Comparison of ENCODE assay signal across 9 cellular contexts in genomic region chr11:128732471-128733277, GRCh38. TPM values are rescaled to one million over a fixed set of nuclear protein-coding genes. Genes with fewer than 3 reads are reported as not detected.
A peak's percentile ranks its signal among the peaks of the same experiment; 100 is the strongest.
DNase-seq lines count a peak whose midpoint lies in the region; ATAC-seq and TF ChIP-seq lines count a peak whose summit lies in the region.
"Had no signal": no experiment of that assay in that cellular context is flagged by ENCODE, and none has a peak within 500 bp of the region (broad histone marks: within the 10 kb centered on the region; RNA-seq: fewer than 3 reads in every experiment).

No MANE protein-coding gene starts in this region.

- H3K4me1 ChIP-seq in iPS-18a (ENCODE audit: control insufficient read depth, low read depth, low read length), result peaks cover 50% of the 10 kb centered on the region

- H3K4me3 Mint-ChIP-seq in chondrocyte (ENCODE audit: unreplicated experiment), result no peak overlapping the region

- H3K9me3 ChIP-seq in iPS-18a (ENCODE audit: control insufficient read depth, low read depth, low read length), result no peaks in the 10 kb centered on the region
- H3K9me3 ChIP-seq: left ventricle myocardium inferior had no signal

- H3K27ac Mint-ChIP-seq in chondrocyte (ENCODE audit: unreplicated experiment), result no peak overlapping the region

- TF ChIP-seq CTCF in chondrocyte (IDR thresholded peaks at IDR 0.05), result no peak

- ATAC-seq in GM18519 (IDR thresholded peaks at IDR 0.05; ENCODE audit: low FRiP score, unreplicated experiment) (peak; percentile 29), GM21619 (IDR thresholded peaks at IDR 0.05; ENCODE audit: unreplicated experiment) (peak; percentile 33), HG03469 (IDR thresholded peaks at IDR 0.05; ENCODE audit: unreplicated experiment) (peak; percentile 22)

- H3K27me3 ChIP-seq in iPS-18a (ENCODE audit: control insufficient read depth, insufficient read depth, low read length), result peaks cover 13% of the 10 kb centered on the region

- H3K36me3 ChIP-seq in iPS-18a (ENCODE audit: control insufficient read depth, low read depth, low read length), result no peaks in the 10 kb centered on the region
- H3K36me3 ChIP-seq: left ventricle myocardium inferior had no signal

- peak overlapping the region; percentile 75 for H3K27ac ChIP-seq in iPS-18a (ENCODE audit: low read length)
- H3K27ac ChIP-seq: left ventricle myocardium inferior had no signal

- peaks cover 3% of the 10 kb centered on the region for H3K36me3 Mint-ChIP-seq in chondrocyte (ENCODE audit: low read depth)

- H3K4me1 Mint-ChIP-seq in chondrocyte (ENCODE audit: low read depth), result peaks cover 15% of the 10 kb centered on the region

- DNase-seq in chondrocyte (ENCODE audit: low spot score) (no peak), DMS53 (lab: John Stamatoyannopoulos, UW) (no peak), CD1c-positive myeloid dendritic cell (ENCODE audit: extremely low spot score) (no peak), cerebellar cortex (ENCODE audit: low spot score) (no peak)
- DNase-seq: left ventricle myocardium inferior had no signal

- H3K9ac ChIP-seq in iPS-18a (ENCODE audit: low read length), result peak overlapping the region; percentile 63

- no peaks in the 10 kb centered on the region for H3K9me3 Mint-ChIP-seq in chondrocyte (ENCODE audit: low read depth)

- H3K4me3 ChIP-seq in iPS-18a (ENCODE audit: low read length), result no peak overlapping the region
- H3K4me3 ChIP-seq: left ventricle myocardium inferior had no signal

- no peaks in the 10 kb centered on the region for H3K27me3 Mint-ChIP-seq in chondrocyte (ENCODE audit: low read depth)

RNA-seq across cellular contexts. Expression of gene FLI1, which starts 38.8 kb away (rescaled TPM):
- 9.4 to 22.0 TPM (median 9.9 TPM) in 3 replicates for total RNA-seq in chondrocyte
